Comparison of ENCODE assay signal across 23 cellular contexts in the genomic region with DNA sequence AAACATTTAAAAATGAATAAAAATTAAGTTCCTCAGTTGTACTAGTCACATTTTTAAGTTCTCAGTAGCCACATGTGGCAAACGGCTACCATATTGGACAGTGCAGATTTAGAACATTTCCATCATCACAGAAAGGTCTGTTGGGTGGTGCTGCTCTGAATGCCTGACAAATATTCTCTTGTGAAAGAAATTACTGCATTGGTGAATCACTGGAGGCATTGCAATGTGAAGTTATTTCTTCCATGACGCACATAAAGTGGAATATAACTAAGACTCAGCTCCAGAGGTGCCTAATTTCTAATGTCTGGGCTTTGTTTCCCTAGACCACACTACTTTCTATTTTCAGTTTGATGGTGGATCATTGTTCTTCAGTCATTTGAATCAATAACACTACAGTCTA. TPM values are rescaled to one million over a fixed set of nuclear protein-coding genes. Genes with fewer than 3 reads are reported as not detected.
DNase-seq lines count a peak whose midpoint lies in the region; ATAC-seq and TF ChIP-seq lines count a peak whose summit lies in the region.
"Had no signal": no experiment of that assay in that cellular context is flagged by ENCODE, and none has a peak within 500 bp of the region (broad histone marks: within the 10 kb centered on the region; RNA-seq: fewer than 3 reads in every experiment).

No MANE protein-coding gene starts in this region.

- H2AFZ ChIP-seq in IMR-90 (replicated peaks; ENCODE audit: low read length, poor library complexity) (no peak overlapping the region), PC-9 (no peak overlapping the region)
- H2AFZ ChIP-seq: GM23338 had no signal

- H3K14ac ChIP-seq in IMR-90 (replicated peaks; ENCODE audit: low read depth, low read length) = no peak overlapping the region

- H3K9me3 ChIP-seq in IMR-90 (ENCODE audit: control insufficient read depth, insufficient read depth, low read length) (no peaks in the 10 kb centered on the region), PC-9 (ENCODE audit: insufficient read depth, low read depth) (no peaks in the 10 kb centered on the region)
- H3K9me3 ChIP-seq: BE2C, MG63, Peyer's patch had no signal

- intact Hi-C loops in IMR-90 (cut with micrococcal nuclease) = no loop called here
- intact Hi-C loops in PC-9 (cut with micrococcal nuclease; ENCODE audit: unreplicated experiment) = no loop called here

- no peak overlapping the region for H2AK9ac ChIP-seq in IMR-90 (replicated peaks; ENCODE audit: low read depth, low read length, poor library complexity)

- H3K4me1 ChIP-seq in IMR-90 (ENCODE audit: control insufficient read depth, insufficient read depth, low read length) = 0 out of 2 replicates have a peak, but pooled peaks cover 3% of the 10 kb centered on the region
- no peaks in the 10 kb centered on the region for H3K4me1 ChIP-seq in PC-9 (replicated peaks; ENCODE audit: insufficient read depth)
- H3K4me1 ChIP-seq: BE2C, Peyer's patch had no signal

- in situ Hi-C loops in IMR-90 (cut with MboI; ENCODE audit: low sequenced_read_pairs) = no loop called here

- no peak overlapping the region for H3K4me3 ChIP-seq in IMR-90 (ENCODE audit: insufficient read depth, low read depth, low read length)
- H3K4me3 ChIP-seq in fibroblast of mammary gland (ENCODE audit: control insufficient read depth, low read depth, low read length) = no peak overlapping the region
- H3K4me3 ChIP-seq in PC-9 = no peak overlapping the region
- H3K4me3 ChIP-seq: GM23338, MG63, Peyer's patch, SK-N-MC had no signal

- no peak for ATAC-seq in IMR-90 (ENCODE audit: low read depth)
- ATAC-seq: GM23338 had no signal

- no peak overlapping the region for H3K9ac ChIP-seq in IMR-90 (ENCODE audit: low read depth, low read length)

- H2BK20ac ChIP-seq in IMR-90 (ENCODE audit: low read depth, low read length) = no peak overlapping the region

- no peak overlapping the region for H4K5ac ChIP-seq in IMR-90 (ENCODE audit: low read depth, low read length)

- H3K27me3 ChIP-seq in IMR-90 (ENCODE audit: control insufficient read depth, insufficient read depth, low read length) (peaks cover 3% of the 10 kb centered on the region), PC-9 (ENCODE audit: insufficient read depth, low read depth) (no peaks in the 10 kb centered on the region)
- H3K27me3 ChIP-seq: BE2C, MG63, Peyer's patch had no signal

- CTCF ChIA-PET in IMR-90 (lab: Yijun Ruan, JAX) (no interaction called here), PC-9 (lab: Charles Lee) (no interaction called here)

- H2BK15ac ChIP-seq in IMR-90 (ENCODE audit: low read depth, low read length) = no peak overlapping the region

- WGBS in IMR-90 (ENCODE audit: extremely low coverage in 2 of 2, insufficient read length in 1 of 2), 2 experiments = no CpG with 5 or more reads among the region's 2 CpGs

- H3K36me3 ChIP-seq in IMR-90 (ENCODE audit: control insufficient read depth, insufficient read depth, low read length) (no peaks in the 10 kb centered on the region), PC-9 (ENCODE audit: low read depth) (no peaks in the 10 kb centered on the region)
- H3K36me3 ChIP-seq: BE2C, MG63, Peyer's patch had no signal

- no peak overlapping the region for H2AK5ac ChIP-seq in IMR-90 (ENCODE audit: low read depth, low read length)

- H4K91ac ChIP-seq in IMR-90 (ENCODE audit: insufficient read depth, low read depth, low read length) = no peak overlapping the region

- H3K9me1 ChIP-seq in IMR-90 (ENCODE audit: insufficient read depth, low read length) = no peaks in the 10 kb centered on the region

- no peaks in the 10 kb centered on the region for H3K79me2 ChIP-seq in PC-9 (ENCODE audit: low read depth)

- no peak overlapping the region for H3K18ac ChIP-seq in IMR-90 (ENCODE audit: low read depth, low read length)

- no peaks in the 10 kb centered on the region for H3F3A ChIP-seq in PC-9 (ENCODE audit: insufficient read depth, low read depth)

- no peak overlapping the region for H2BK120ac ChIP-seq in IMR-90 (ENCODE audit: low read depth, low read length)

- H4K20me1 ChIP-seq in IMR-90 (ENCODE audit: insufficient read depth, low read length) (no peaks in the 10 kb centered on the region), PC-9 (ENCODE audit: insufficient read depth) (no peaks in the 10 kb centered on the region)

- H3K27ac ChIP-seq in IMR-90 (ENCODE audit: insufficient read depth, low read length) = no peak overlapping the region
- H3K27ac ChIP-seq in PC-9 = no peak overlapping the region
- H3K27ac ChIP-seq: Peyer's patch, SK-N-MC had no signal

- no peak for TF ChIP-seq RAD21 in IMR-90 (IDR thresholded peaks at IDR 0.05; ENCODE audit: low read length)

- dilution Hi-C loops in IMR-90 (cut with HindIII; ENCODE audit: low sequenced_read_pairs, unreplicated experiment) = no loop called here

- H3K79me1 ChIP-seq in IMR-90 (ENCODE audit: low read depth in 1 of 2, low read length in 2 of 2) = no peaks in the 10 kb centered on the region

- no peak overlapping the region for H3K4ac ChIP-seq in IMR-90 (ENCODE audit: low read depth, low read length)

- BruUV-seq in IMR-90 (replicated peaks; lab: Mats Ljungman, UMichigan) = no TSS peak
- BruUV-seq in PC-9 (replicated peaks; lab: Mats Ljungman, UMichigan) = no TSS peak

- POLR2A ChIA-PET in IMR-90 (lab: Charles Lee; ENCODE audit: unreplicated experiment) = no interaction called here
- POLR2A ChIA-PET in PC-9 (lab: Charles Lee; ENCODE audit: unreplicated experiment) = no interaction called here

- TF ChIP-seq CTCF in IMR-90 (conservative IDR thresholded peaks at IDR 0.05; ENCODE audit: low read depth, low read length) (no peak), fibroblast of mammary gland (conservative IDR thresholded peaks at IDR 0.05; ENCODE audit: control insufficient read depth, insufficient read depth, low read depth, low read length) (no peak), PC-9 (conservative IDR thresholded peaks at IDR 0.05) (no peak)

- no peaks in the 10 kb centered on the region for H3K9me2 ChIP-seq in PC-9 (ENCODE audit: insufficient read depth)

- no peak for TF ChIP-seq POLR2A in IMR-90 (IDR thresholded peaks at IDR 0.05; ENCODE audit: low read depth, low read length)

- no peak overlapping the region for H4K8ac ChIP-seq in IMR-90 (ENCODE audit: low read depth in 2 of 2, low read length in 2 of 2)

- H3K23ac ChIP-seq in IMR-90 (ENCODE audit: low read depth, low read length) = no peak overlapping the region

- peak; percentile 32 for DNase-seq in EH (ENCODE audit: low read depth)
- peak; percentile 24 for DNase-seq in IMR-90
- DNase-seq in fibroblast of mammary gland (ENCODE audit: low read depth) = peak; percentile 38
- peak; percentile 33 for DNase-seq in pons (ENCODE audit: low spot score)
- DNase-seq in PC-9 = no peak
- no peak for DNase-seq in NCI-H748 treated with DMSO at 0.1 percent for 48 hours (lab: John Stamatoyannopoulos, UW)
- DNase-seq in retina = no peak
- DNase-seq: BE2C; CD4-positive, CD25-positive, alpha-beta regulatory T cell; H9; MG63; NCI-H1105 treated with DMSO at 0.1 percent for 48 hours; NCI-H146; NCI-H1930; NCI-H2107; NCI-H446 treated with DMSO at 0.1 percent for 48 hours; NCI-H526; Peyer's patch; SIG-M5 had no signal

- H3K4me2 ChIP-seq in IMR-90 (ENCODE audit: low read depth, low read length) (no peak overlapping the region), PC-9 (no peak overlapping the region)
- H3K4me2 ChIP-seq: GM23338 had no signal

- H3K56ac ChIP-seq in IMR-90 (ENCODE audit: extremely low read depth, insufficient read depth, low read length) = no peak overlapping the region

- H2BK5ac ChIP-seq in IMR-90 (ENCODE audit: low read depth, low read length, poor library complexity, severe bottlenecking) = no peak overlapping the region

TF ChIP-seq in IMR-90, 13 proteins besides CTCF, POLR2A, EP300 and RAD21:
- no peak for TF ChIP-seq MAZ (IDR thresholded peaks at IDR 0.05; ENCODE audit: borderline replicate concordance, low read depth, low read length)
- no peak for TF ChIP-seq MXI1 (IDR thresholded peaks at IDR 0.05; ENCODE audit: borderline replicate concordance, low read depth, low read length)
- TF ChIP-seq FOS (IDR thresholded peaks at IDR 0.05; ENCODE audit: low read depth, low read length) = no peak
- no peak for TF ChIP-seq BHLHE40 (IDR thresholded peaks at IDR 0.05; ENCODE audit: low read depth, low read length)
- no peak for TF ChIP-seq RCOR1 (IDR thresholded peaks at IDR 0.05; ENCODE audit: insufficient replicate concordance, low read length)
- TF ChIP-seq MAFK (IDR thresholded peaks at IDR 0.05; ENCODE audit: low read depth, low read length) = no peak
- TF ChIP-seq CEBPB (IDR thresholded peaks at IDR 0.05; ENCODE audit: low read depth, low read length) = no peak
- no peak for TF ChIP-seq NFE2L2 (IDR thresholded peaks at IDR 0.05; ENCODE audit: low read depth, low read length)
- no peak for TF ChIP-seq SMC3 (IDR thresholded peaks at IDR 0.05; ENCODE audit: low read depth, low read length)
- no peak for TF ChIP-seq CHD1 (IDR thresholded peaks at IDR 0.05; ENCODE audit: low read depth, low read length)
- TF ChIP-seq, protein P1, sequence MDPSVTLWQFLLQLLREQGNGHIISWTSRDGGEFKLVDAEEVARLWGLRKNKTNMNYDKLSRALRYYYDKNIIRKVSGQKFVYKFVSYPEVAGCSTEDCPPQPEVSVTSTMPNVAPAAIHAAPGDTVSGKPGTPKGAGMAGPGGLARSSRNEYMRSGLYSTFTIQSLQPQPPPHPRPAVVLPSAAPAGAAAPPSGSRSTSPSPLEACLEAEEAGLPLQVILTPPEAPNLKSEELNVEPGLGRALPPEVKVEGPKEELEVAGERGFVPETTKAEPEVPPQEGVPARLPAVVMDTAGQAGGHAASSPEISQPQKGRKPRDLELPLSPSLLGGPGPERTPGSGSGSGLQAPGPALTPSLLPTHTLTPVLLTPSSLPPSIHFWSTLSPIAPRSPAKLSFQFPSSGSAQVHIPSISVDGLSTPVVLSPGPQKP (IDR thresholded peaks at IDR 0.05; ENCODE audit: borderline replicate concordance, low read depth, low read length) = no peak
- TF ChIP-seq, protein P2, sequence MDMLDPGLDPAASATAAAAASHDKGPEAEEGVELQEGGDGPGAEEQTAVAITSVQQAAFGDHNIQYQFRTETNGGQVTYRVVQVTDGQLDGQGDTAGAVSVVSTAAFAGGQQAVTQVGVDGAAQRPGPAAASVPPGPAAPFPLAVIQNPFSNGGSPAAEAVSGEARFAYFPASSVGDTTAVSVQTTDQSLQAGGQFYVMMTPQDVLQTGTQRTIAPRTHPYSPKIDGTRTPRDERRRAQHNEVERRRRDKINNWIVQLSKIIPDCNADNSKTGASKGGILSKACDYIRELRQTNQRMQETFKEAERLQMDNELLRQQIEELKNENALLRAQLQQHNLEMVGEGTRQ (IDR thresholded peaks at IDR 0.05; ENCODE audit: low read depth, low read length) = no peak
TF ChIP-seq in IMR-90: peak in this region for 0.

RNA-seq across cellular contexts. Expression of a gene that starts 44.9 kb away (rescaled TPM):
- total RNA-seq in IMR-90 (2012; rRNA removed) (not detected in 2 replicates), PC-9 (2021) (not detected in 2 replicates)
- polyA plus RNA-seq in IMR-90 (2012; rRNA removed) = not detected in 2 replicates
- polyA plus RNA-seq in IMR-90 (2012; cell fraction: cytosol; rRNA removed) = not detected in 2 replicates
- not detected in 2 replicates for polyA plus RNA-seq in IMR-90 (2012; cell fraction: nucleus; rRNA removed; ENCODE audit: low replicate concordance)
- total RNA-seq: A673, G401, GM23338, H9 had no signal
- polyA plus RNA-seq: GM23338 had no signal

Comparison
In these comparisons a context has a peak if more than half of its experiments do, and no peak if none do; other contexts are left out.
1. DNase-seq: peak in EH (single experiment), IMR-90 (single experiment), fibroblast of mammary gland (single experiment) and pons (single experiment); none in PC-9 (0 of 2), NCI-H748 treated with DMSO at 0.1 percent for 48 hours (single experiment) and retina (single experiment).